ENCODE assay signal across 9 cellular contexts in genomic region chr19:49554701-49555181, GRCh38. TPM values are rescaled to one million over a fixed set of nuclear protein-coding genes. Genes with fewer than 3 reads are reported as not detected.
A peak's percentile ranks its signal among the peaks of the same experiment; 100 is the strongest.
DNase-seq lines count a peak whose midpoint lies in the region; ATAC-seq and TF ChIP-seq lines count a peak whose summit lies in the region.
"Had no signal": no experiment of that assay in that cellular context is flagged by ENCODE, and none has a peak within 500 bp of the region (broad histone marks: within the 10 kb centered on the region; RNA-seq: fewer than 3 reads in every experiment).

No MANE protein-coding gene starts in this region.

- DNase-seq in DND-41, result peak; percentile 37
- peak; percentile 81 for DNase-seq in activated CD8-positive, alpha-beta memory T cell treated with anti-CD3 and anti-CD28 coated beads, Interleukin-2, amount 10 ng/mL, durations not matched to agents 7 days and 5 days
- no peak for DNase-seq in esophagus muscularis mucosa (ENCODE audit: extremely low spot score)
- DNase-seq in sigmoid colon, result no peak
- DNase-seq in DMS153 (lab: John Stamatoyannopoulos, UW), result no peak
- DNase-seq: DMS79 treated with DMSO at 0.1 percent for 48 hours had no signal

- no peak for TF ChIP-seq POLR2A in esophagus muscularis mucosa (IDR thresholded peaks at IDR 0.05; ENCODE audit: low read depth)
- no peak for TF ChIP-seq POLR2A in sigmoid colon (IDR thresholded peaks at IDR 0.05)

- no peaks in the 10 kb centered on the region for H3K9me3 Mint-ChIP-seq in activated CD8-positive, alpha-beta memory T cell treated with anti-CD3 and anti-CD28 coated beads, Interleukin-2, amount 10 ng/mL, durations not matched to agents 7 days and 5 days (ENCODE audit: low read depth)

- no peak overlapping the region for H3K4me2 ChIP-seq in DND-41 (ENCODE audit: insufficient read depth, low read length)

- peak; percentile 31; the same call in 1 of the 3 replicates for ATAC-seq in DND-41 (ENCODE audit: insufficient read depth, low read depth)
- ATAC-seq in activated CD8-positive, alpha-beta memory T cell treated with anti-CD3 and anti-CD28 coated beads, Interleukin-2, amount 10 ng/mL, durations not matched to agents 7 days and 5 days, result peak; percentile 40
- no peak for ATAC-seq in GM18909 (IDR thresholded peaks at IDR 0.05; ENCODE audit: poor library complexity, unreplicated experiment)
- no peak for ATAC-seq in HG02763 (IDR thresholded peaks at IDR 0.05; ENCODE audit: unreplicated experiment)
- ATAC-seq in GM21423 (IDR thresholded peaks at IDR 0.05; ENCODE audit: unreplicated experiment), result no peak

- no peaks in the 10 kb centered on the region for H3K27me3 Mint-ChIP-seq in activated CD8-positive, alpha-beta memory T cell treated with anti-CD3 and anti-CD28 coated beads, Interleukin-2, amount 10 ng/mL, durations not matched to agents 7 days and 5 days

- no peaks in the 10 kb centered on the region for H3K4me1 ChIP-seq in DND-41 (ENCODE audit: insufficient read depth, low read length)
- peaks cover 10 to 26% (median 18%) of the 10 kb centered on the region in 4 donors for H3K4me1 ChIP-seq in esophagus muscularis mucosa
- H3K4me1 ChIP-seq in sigmoid colon, result peaks cover 0 to 16% (median 8%) of the 10 kb centered on the region in 4 donors

- CTCF ChIA-PET in activated CD8-positive, alpha-beta memory T cell treated with anti-CD3 and anti-CD28 coated beads, Interleukin-2, amount 10 ng/mL, durations not matched to agents 7 days and 5 days (lab: Charles Lee), result interaction anchor here (0.7 to 19.1 kb wide), 4 partner anchors 8 to 48 kb away, joined by 3 to 325 read pairs (median 81); no protein-coding TSS in a partner anchor

- H3K79me2 ChIP-seq in DND-41 (ENCODE audit: insufficient read depth, low read length), result no peaks in the 10 kb centered on the region

- H3K4me3 ChIP-seq in DND-41 (ENCODE audit: low read depth in 1 of 2, low read length in 2 of 2), result no peak overlapping the region
- H3K4me3 ChIP-seq in esophagus muscularis mucosa, result no peak overlapping the region
- H3K4me3 ChIP-seq in sigmoid colon, result no peak overlapping the region

- TF ChIP-seq EP300 in esophagus muscularis mucosa (IDR thresholded peaks at IDR 0.05) (no peak), sigmoid colon (IDR thresholded peaks at IDR 0.05) (no peak)

- intact Hi-C loops in esophagus muscularis mucosa (cut with DNase I), result no loop called here
- intact Hi-C loops in sigmoid colon (cut with DNase I), result no loop called here

- no peaks in the 10 kb centered on the region for H3K9me3 ChIP-seq in DND-41 (ENCODE audit: insufficient read depth, low read length, severe bottlenecking)
- no peaks in the 10 kb centered on the region for H3K9me3 ChIP-seq in esophagus muscularis mucosa
- H3K9me3 ChIP-seq in sigmoid colon, result no peaks in the 10 kb centered on the region

- H3K36me3 Mint-ChIP-seq in activated CD8-positive, alpha-beta memory T cell treated with anti-CD3 and anti-CD28 coated beads, Interleukin-2, amount 10 ng/mL, durations not matched to agents 7 days and 5 days, result peaks cover 49% of the 10 kb centered on the region

- H3K27ac ChIP-seq in DND-41 (ENCODE audit: low read length) (no peak overlapping the region), esophagus muscularis mucosa (replicated peaks in 1 of 4) (peak overlapping the region in 3 of 4 donors; percentile 45 to 62 (median 55)), sigmoid colon (peak overlapping the region in 3 of 4 donors; percentile 19 to 49 (median 28))

- 85% methylated on average over 17 of the region's 17 CpGs for WGBS in esophagus muscularis mucosa
- WGBS in sigmoid colon, 2 donors, result 41 to 50% methylated on average over 17 of the region's 17 CpGs

- H2AFZ ChIP-seq in DND-41 (ENCODE audit: low read depth, low read length), result no peak overlapping the region

- H3K36me3 ChIP-seq in DND-41 (ENCODE audit: insufficient read depth, low read length), result peaks cover 42% of the 10 kb centered on the region
- peaks cover 26 to 59% (median 51%) of the 10 kb centered on the region in 4 donors for H3K36me3 ChIP-seq in esophagus muscularis mucosa
- H3K36me3 ChIP-seq in sigmoid colon, result peaks cover 4 to 57% (median 22%) of the 10 kb centered on the region in 4 donors

- H3K27me3 ChIP-seq in DND-41 (ENCODE audit: insufficient read depth, low read length, poor library complexity), result no peaks in the 10 kb centered on the region
- H3K27me3 ChIP-seq in esophagus muscularis mucosa, result no peaks in the 10 kb centered on the region
- H3K27me3 ChIP-seq in sigmoid colon, result no peaks in the 10 kb centered on the region

- H3K4me3 Mint-ChIP-seq in activated CD8-positive, alpha-beta memory T cell treated with anti-CD3 and anti-CD28 coated beads, Interleukin-2, amount 10 ng/mL, durations not matched to agents 7 days and 5 days, result peak overlapping the region; percentile 55

- no peak overlapping the region for H3K9ac ChIP-seq in DND-41 (ENCODE audit: low read depth, low read length)

- TF ChIP-seq CTCF in DND-41 (IDR thresholded peaks at IDR 0.05; ENCODE audit: borderline replicate concordance, extremely low read depth, low read length, poor library complexity, severe bottlenecking), result no peak
- no peak for TF ChIP-seq CTCF in esophagus muscularis mucosa (IDR thresholded peaks at IDR 0.05)
- TF ChIP-seq CTCF in sigmoid colon (IDR thresholded peaks at IDR 0.05), result no peak

- peaks cover 3% of the 10 kb centered on the region; the same call in 1 of the 2 replicates for H4K20me1 ChIP-seq in DND-41 (ENCODE audit: insufficient read depth, low read length)

- peaks cover 58% of the 10 kb centered on the region for H3K4me1 Mint-ChIP-seq in activated CD8-positive, alpha-beta memory T cell treated with anti-CD3 and anti-CD28 coated beads, Interleukin-2, amount 10 ng/mL, durations not matched to agents 7 days and 5 days

- H3K27ac Mint-ChIP-seq in activated CD8-positive, alpha-beta memory T cell treated with anti-CD3 and anti-CD28 coated beads, Interleukin-2, amount 10 ng/mL, durations not matched to agents 7 days and 5 days, result peak overlapping the region; percentile 93

RNA-seq across cellular contexts. Expression of gene NOSIP, which starts 25.6 kb away (rescaled TPM):
- total RNA-seq in activated CD8-positive, alpha-beta memory T cell treated with anti-CD3 and anti-CD28 coated beads, Interleukin-2, amount 10 ng/mL, durations not matched to agents 7 days and 5 days, result 10 to 100 TPM; 77.3 to 96.1 TPM
- 10 to 100 TPM; 51.0 to 71.6 (median 59.2) TPM for total RNA-seq in esophagus muscularis mucosa
- 10 to 100 TPM; 47.6 to 67.8 (median 62.3) TPM for total RNA-seq in sigmoid colon
- 100 to 1,000 TPM in 2 of 3 donors, 10 to 100 TPM in 1; 96.1 to 123 (median 113) TPM for polyA plus RNA-seq in sigmoid colon

RNA-seq across cellular contexts. Expression of gene PRRG2, which starts 26.4 kb away (rescaled TPM):
- total RNA-seq in activated CD8-positive, alpha-beta memory T cell treated with anti-CD3 and anti-CD28 coated beads, Interleukin-2, amount 10 ng/mL, durations not matched to agents 7 days and 5 days, result 1 to 10 TPM in 1 of 2 experiments, under 1 TPM in 1; 0.49 to 2.4 TPM
- 1 to 10 TPM in 2 of 4 donors, under 1 TPM in 1, not detected in 1; 0.17 to 2.5 (median 1.6) TPM for total RNA-seq in esophagus muscularis mucosa
- under 1 TPM in 1 of 4 donors, not detected in 3; 0.71 TPM for total RNA-seq in sigmoid colon
- polyA plus RNA-seq in sigmoid colon, result 10 to 100 TPM in 2 of 3 donors, 1 to 10 TPM in 1; 7.2 to 18.9 (median 18.3) TPM

RNA-seq across cellular contexts. Expression of gene RCN3, which starts 26.9 kb away (rescaled TPM):
- total RNA-seq in activated CD8-positive, alpha-beta memory T cell treated with anti-CD3 and anti-CD28 coated beads, Interleukin-2, amount 10 ng/mL, durations not matched to agents 7 days and 5 days, result under 1 TPM; 0.19 to 0.53 TPM
- total RNA-seq in esophagus muscularis mucosa (10 to 100 TPM in 3 of 4 donors, 1 to 10 TPM in 1; 9.8 to 22.4 (median 18.0) TPM), sigmoid colon (10 to 100 TPM; 14.5 to 43.8 (median 20.6) TPM)
- 10 to 100 TPM; 13.6 to 28.2 (median 21.6) TPM for polyA plus RNA-seq in sigmoid colon

RNA-seq across cellular contexts. Expression of gene PRR12, which starts 36.2 kb away (rescaled TPM):
- 10 to 100 TPM; 34.8 to 46.5 TPM for total RNA-seq in activated CD8-positive, alpha-beta memory T cell treated with anti-CD3 and anti-CD28 coated beads, Interleukin-2, amount 10 ng/mL, durations not matched to agents 7 days and 5 days
- total RNA-seq in esophagus muscularis mucosa, result 10 to 100 TPM in 3 of 4 donors, 1 to 10 TPM in 1; 9.4 to 29.1 (median 16.3) TPM
- 10 to 100 TPM in 1 of 4 donors, 1 to 10 TPM in 3; 5.4 to 16.1 (median 6.1) TPM for total RNA-seq in sigmoid colon
- 10 to 100 TPM in 1 of 3 donors, 1 to 10 TPM in 2; 3.0 to 20.4 (median 4.2) TPM for polyA plus RNA-seq in sigmoid colon

RNA-seq across cellular contexts. Expression of gene FCGRT, which starts 42.3 kb away (rescaled TPM):
- 1 to 10 TPM; 2.1 to 7.9 TPM for total RNA-seq in activated CD8-positive, alpha-beta memory T cell treated with anti-CD3 and anti-CD28 coated beads, Interleukin-2, amount 10 ng/mL, durations not matched to agents 7 days and 5 days
- total RNA-seq in esophagus muscularis mucosa (100 to 1,000 TPM; 108 to 234 (median 170) TPM), sigmoid colon (100 to 1,000 TPM; 164 to 203 (median 178) TPM)
- 100 to 1,000 TPM; 222 to 317 (median 243) TPM for polyA plus RNA-seq in sigmoid colon

Comparison
In these comparisons a context has a peak if more than half of its experiments do, and no peak if none do; other contexts are left out.
1. ATAC-seq: peak in DND-41 (single experiment) and activated CD8-positive, alpha-beta memory T cell treated with anti-CD3 and anti-CD28 coated beads, Interleukin-2, amount 10 ng/mL, durations not matched to agents 7 days and 5 days (single experiment); none in GM18909 (single experiment), HG02763 (single experiment) and GM21423 (single experiment).
2. DNase-seq: peak in DND-41 (single experiment) and activated CD8-positive, alpha-beta memory T cell treated with anti-CD3 and anti-CD28 coated beads, Interleukin-2, amount 10 ng/mL, durations not matched to agents 7 days and 5 days (single experiment); none in esophagus muscularis mucosa (single experiment), sigmoid colon (single experiment) and DMS153 (single experiment).
3. RNA of gene RCN3, which starts 26.9 kb away (total RNA-seq): 14.5 to 43.8 TPM in sigmoid colon and 9.8 to 22.4 TPM in esophagus muscularis mucosa; 0.19 to 0.53 TPM in activated CD8-positive, alpha-beta memory T cell treated with anti-CD3 and anti-CD28 coated beads, Interleukin-2, amount 10 ng/mL, durations not matched to agents 7 days and 5 days; every median in the first group is over 4 times any median in the second.